8 cellular contexts compared by ENCODE assay signal in genomic region chr10:17201165-17202013, GRCh38. TPM values are rescaled to one million over a fixed set of nuclear protein-coding genes. Genes with fewer than 3 reads are reported as not detected.
DNase-seq lines count a peak whose midpoint lies in the region; ATAC-seq and TF ChIP-seq lines count a peak whose summit lies in the region.

Gene TRDMT1, minus strand, starts transcription at chr10:17201672. Its CDS starts 38 bp downstream, at chr10:17201634.

- intact Hi-C loops in breast epithelium (cut with DNase I; ENCODE audit: low total_unique reads), result no loop called here

- H3K27ac ChIP-seq in VCaP (peak within 1 kb of the TSS; percentile 92), breast epithelium (peak within 1 kb of the TSS; percentile 97 to 98), skin epidermis (peak within 1 kb of the TSS; percentile 84 to 99 (median 94))

- no peaks in the 10 kb centered on the region for H3K4me1 ChIP-seq in breast epithelium

- H3K36me3 ChIP-seq in breast epithelium, result no peaks in the 10 kb centered on the region

- H3K4me3 ChIP-seq in breast epithelium (peak within 1 kb of the TSS; percentile 62 to 88 (median 63)), skin epidermis (peak within 1 kb of the TSS; percentile 49 to 78 (median 64))

- peak; percentile 29 for TF ChIP-seq POLR2A in breast epithelium (IDR thresholded peaks at IDR 0.05)

- TF ChIP-seq CTCF in VCaP (conservative IDR thresholded peaks at IDR 0.05), result no peak
- no peak for TF ChIP-seq CTCF in breast epithelium (IDR thresholded peaks at IDR 0.05)

- DNase-seq in NCI-H2107 (lab: John Stamatoyannopoulos, UW), result peak; percentile 50
- no peak for DNase-seq in NCI-H2107 treated with DMSO at 0.1 percent for 48 hours (lab: John Stamatoyannopoulos, UW; ENCODE audit: unreplicated experiment)
- DNase-seq in NCI-H1930 (lab: John Stamatoyannopoulos, UW), result peak; percentile 18 to 40
- DNase-seq in breast epithelium (ENCODE audit: low spot score in 2 of 2), result peak; percentile 71 to 75
- DNase-seq in iPS-NIHi11 (ENCODE audit: low spot score), result peak; percentile 88

- no peaks in the 10 kb centered on the region for H3K9me3 ChIP-seq in breast epithelium

- peak; percentile 93 for ATAC-seq in HG02884 (IDR thresholded peaks at IDR 0.05; ENCODE audit: unreplicated experiment)

- no peaks in the 10 kb centered on the region for H3K27me3 ChIP-seq in breast epithelium

RNA-seq across cellular contexts. Expression of gene TRDMT1, which starts in this region (rescaled TPM):
- total RNA-seq in breast epithelium, result 10 to 100 TPM in 2 of 3 donors, 1 to 10 TPM in 1; 5.8 to 18.6 (median 13.4) TPM
